Comparison of ENCODE assay signal across 8 cellular contexts in genomic region chr13:29595380-29596063, GRCh38.
DNase-seq lines count a peak whose midpoint lies in the region; ATAC-seq and TF ChIP-seq lines count a peak whose summit lies in the region.

Gene SLC7A1 (minus strand): TSS chr13:29595688. CDS start chr13:29536188, 59,500 bp downstream.

- no peaks in the 10 kb centered on the region for H3K9me3 Mint-ChIP-seq in nephron
- H3K9me3 Mint-ChIP-seq in stimulated activated naive CD8-positive, alpha-beta T cell treated with anti-CD3 and anti-CD28 coated beads, Interleukin-15, Interleukin-2, amounts not matched to agents 100 ng/mL and 50 ng/mL, for 24 hours, result no peaks in the 10 kb centered on the region

- H3K36me3 ChIP-seq in KOPT-K1 (ENCODE audit: insufficient read depth, low read length), result peaks cover 15% of the 10 kb centered on the region; the same call in 1 of the 2 replicates
- H3K36me3 ChIP-seq in RWPE2 (ENCODE audit: low read depth), result peaks cover 34% of the 10 kb centered on the region

- H3K36me3 Mint-ChIP-seq in nephron (ENCODE audit: low read depth), result no peaks in the 10 kb centered on the region
- H3K36me3 Mint-ChIP-seq in stimulated activated naive CD8-positive, alpha-beta T cell treated with anti-CD3 and anti-CD28 coated beads, Interleukin-15, Interleukin-2, amounts not matched to agents 100 ng/mL and 50 ng/mL, for 24 hours (ENCODE audit: low read depth), result peaks cover 35% of the 10 kb centered on the region

- H3K27me3 Mint-ChIP-seq in nephron (ENCODE audit: low read depth), result peaks cover 33% of the 10 kb centered on the region
- H3K27me3 Mint-ChIP-seq in stimulated activated naive CD8-positive, alpha-beta T cell treated with anti-CD3 and anti-CD28 coated beads, Interleukin-15, Interleukin-2, amounts not matched to agents 100 ng/mL and 50 ng/mL, for 24 hours, result no peaks in the 10 kb centered on the region

- ATAC-seq in GM21825 (IDR thresholded peaks at IDR 0.05; ENCODE audit: unreplicated experiment), result peak; percentile 89
- peak; percentile 84 for ATAC-seq in RWPE2 (ENCODE audit: low read depth)

- no peak for TF ChIP-seq CTCF in RWPE2 (IDR thresholded peaks at IDR 0.05; ENCODE audit: poor library complexity, severe bottlenecking)
- TF ChIP-seq CTCF in nephron (IDR thresholded peaks at IDR 0.05; ENCODE audit: unreplicated experiment in 3 of 3), result no peak

- H3K4me3 Mint-ChIP-seq in nephron, result peak within 1 kb of the TSS; percentile 86 to 93 (median 92)
- H3K4me3 Mint-ChIP-seq in stimulated activated naive CD8-positive, alpha-beta T cell treated with anti-CD3 and anti-CD28 coated beads, Interleukin-15, Interleukin-2, amounts not matched to agents 100 ng/mL and 50 ng/mL, for 24 hours, result peak within 1 kb of the TSS; percentile 95

- no peaks in the 10 kb centered on the region for H3K9me3 ChIP-seq in KOPT-K1 (ENCODE audit: insufficient read depth, low read length, poor library complexity, severe bottlenecking)
- no peaks in the 10 kb centered on the region for H3K9me3 ChIP-seq in RWPE2 (ENCODE audit: severe bottlenecking)

- peak within 1 kb of the TSS; percentile 97 for H3K4me3 ChIP-seq in RWPE2 (ENCODE audit: severe bottlenecking)

- DNase-seq in EH (ENCODE audit: low read depth), result peak; percentile 90
- DNase-seq in RWPE2 (ENCODE audit: low spot score), result peak; percentile 73
- DNase-seq in activated T-helper 9 cell treated with anti-CD3 and anti-CD28 coated beads, Interleukin-2, amount 50 U/mL, for 16 hours (ENCODE audit: low read depth), result peak; percentile 84
- DNase-seq in fibroblast of the conjunctiva (ENCODE audit: low read depth), result peak; percentile 53

- peaks cover 25% of the 10 kb centered on the region for H3K4me1 Mint-ChIP-seq in nephron
- H3K4me1 Mint-ChIP-seq in stimulated activated naive CD8-positive, alpha-beta T cell treated with anti-CD3 and anti-CD28 coated beads, Interleukin-15, Interleukin-2, amounts not matched to agents 100 ng/mL and 50 ng/mL, for 24 hours (ENCODE audit: low read depth), result peaks cover 45% of the 10 kb centered on the region

- peak within 1 kb of the TSS; percentile 59 to 92 (median 66) for H3K27ac Mint-ChIP-seq in nephron
- H3K27ac Mint-ChIP-seq in stimulated activated naive CD8-positive, alpha-beta T cell treated with anti-CD3 and anti-CD28 coated beads, Interleukin-15, Interleukin-2, amounts not matched to agents 100 ng/mL and 50 ng/mL, for 24 hours, result peak within 1 kb of the TSS; percentile 98

- H3K27me3 ChIP-seq in RWPE2 (ENCODE audit: insufficient read depth, poor library complexity, severe bottlenecking), result no peaks in the 10 kb centered on the region

- peak within 1 kb of the TSS; percentile 84 for H3K27ac ChIP-seq in KOPT-K1 (ENCODE audit: low read depth, low read length, poor library complexity, severe bottlenecking)
- peak within 1 kb of the TSS; percentile 91 for H3K27ac ChIP-seq in RWPE2 (ENCODE audit: poor library complexity, severe bottlenecking)

- H3K4me1 ChIP-seq in RWPE2 (ENCODE audit: insufficient read depth, poor library complexity, severe bottlenecking), result peaks cover 33% of the 10 kb centered on the region

Comparison
In these comparisons a context has a peak if more than half of its experiments do, and no peak if none do; other contexts are left out.
1. Peak in every context shown above with its lines: DNase-seq, ATAC-seq, H3K4me3 ChIP-seq and H3K27ac ChIP-seq.